Comparison of ENCODE assay signal across 24 cellular contexts in the genomic region with DNA sequence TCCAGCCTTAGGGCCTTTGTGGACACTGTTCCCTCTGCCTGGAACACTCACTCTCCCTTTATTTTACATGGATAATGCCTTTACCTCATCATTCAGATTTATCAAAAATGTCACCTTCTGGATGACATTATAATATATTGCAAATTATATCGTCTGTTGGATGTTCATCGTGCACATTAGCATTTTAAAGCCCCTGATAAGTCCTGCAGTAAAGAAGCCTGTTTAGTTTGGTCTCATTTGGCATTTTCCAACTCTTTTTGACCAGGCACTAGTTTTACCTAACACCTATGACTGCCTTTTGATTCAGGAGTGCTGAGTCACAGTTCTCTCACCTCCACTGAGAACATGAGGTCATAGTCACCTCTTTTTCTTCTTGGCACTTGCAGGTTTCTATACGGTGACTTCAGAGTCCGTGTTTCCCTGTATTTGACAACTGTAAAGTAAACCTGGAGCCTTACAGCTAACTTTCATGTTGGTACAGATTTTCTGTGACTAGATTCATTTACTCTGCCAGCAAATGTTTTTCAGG. TPM values are rescaled to one million over a fixed set of nuclear protein-coding genes. Genes with fewer than 3 reads are reported as not detected.
"Had no signal": no experiment of that assay in that cellular context is flagged by ENCODE, and none has a peak within 500 bp of the region (broad histone marks: within the 10 kb centered on the region; RNA-seq: fewer than 3 reads in every experiment).

No MANE protein-coding gene starts in this region.

- H3K9me3 Mint-ChIP-seq: natural killer cell; stimulated activated naive CD8-positive, alpha-beta T cell treated with anti-CD3 and anti-CD28 coated beads, Interleukin-15, amount 100 ng/mL, for 72 hours had no signal

- H3K27ac Mint-ChIP-seq: activated naive CD4-positive, alpha-beta T cell treated with anti-CD3 and anti-CD28 coated beads, Interleukin-2, amount 50 U/mL, for 24 hours; activated T-cell treated with anti-CD3 and anti-CD28 coated beads, Interleukin-2, amount 50 U/mL, for 72 hours; natural killer cell had no signal

- H3K4me3 ChIP-seq: ascending aorta, cardiac muscle cell, heart left ventricle, ovary, psoas muscle, right lobe of liver, suprapubic skin, transverse colon had no signal

- H3K36me3 Mint-ChIP-seq: activated naive CD4-positive, alpha-beta T cell treated with anti-CD3 and anti-CD28 coated beads, Interleukin-2, amount 50 U/mL, for 24 hours; natural killer cell had no signal

- H3K36me3 ChIP-seq: ascending aorta, cardiac muscle cell, heart left ventricle, ovary, right lobe of liver, suprapubic skin, transverse colon, WERI-Rb-1 had no signal

- DNase-seq: activated CD4-positive, alpha-beta T cell treated with anti-CD3 and anti-CD28 coated beads for 1 hour; activated CD8-positive, alpha-beta memory T cell treated with anti-CD3 and anti-CD28 coated beads for 24 hours; activated gamma-delta T cell; activated T-cell treated with anti-CD3 and anti-CD28 coated beads, Interleukin-2, amount 50 U/mL, for 72 hours; dermis blood vessel endothelial cell; heart left ventricle; kidney glomerular epithelial cell; left ventricle myocardium superior; mesenchymal stem cell; natural killer cell; ovary; psoas muscle; right lobe of liver; small intestine; stimulated activated CD4-positive, alpha-beta T cell treated with anti-CD3 and anti-CD28 coated beads, Interleukin-15, amount 100 ng/mL, for 24 hours; stimulated activated CD4-positive, alpha-beta T cell treated with anti-CD3 and anti-CD28 coated beads, Interleukin-2, amount 100 ng/mL, for 48 hours; stimulated activated naive CD8-positive, alpha-beta T cell treated with anti-CD3 and anti-CD28 coated beads, Interleukin-15, amount 100 ng/mL, for 72 hours; transverse colon; WERI-Rb-1 had no signal

- H3K27me3 ChIP-seq: ascending aorta, cardiac muscle cell, ovary, right lobe of liver, suprapubic skin, transverse colon had no signal

- H3K27ac ChIP-seq: ascending aorta, cardiac muscle cell, heart left ventricle, ovary, psoas muscle, right lobe of liver, suprapubic skin, transverse colon, WERI-Rb-1 had no signal

- ATAC-seq: activated T-cell treated with anti-CD3 and anti-CD28 coated beads, Interleukin-2, amount 50 U/mL, for 72 hours; heart left ventricle; left ventricle myocardium superior; natural killer cell; psoas muscle; stimulated activated naive CD8-positive, alpha-beta T cell treated with anti-CD3 and anti-CD28 coated beads, Interleukin-15, amount 100 ng/mL, for 72 hours had no signal

- H3K4me1 ChIP-seq: ascending aorta, heart left ventricle, psoas muscle, right lobe of liver, suprapubic skin, transverse colon had no signal

- FAIRE-seq: frontal cortex, small intestine had no signal

- H3K4me3 Mint-ChIP-seq: activated naive CD4-positive, alpha-beta T cell treated with anti-CD3 and anti-CD28 coated beads, Interleukin-2, amount 50 U/mL, for 24 hours; activated T-cell treated with anti-CD3 and anti-CD28 coated beads, Interleukin-2, amount 50 U/mL, for 72 hours; natural killer cell; stimulated activated naive CD8-positive, alpha-beta T cell treated with anti-CD3 and anti-CD28 coated beads, Interleukin-15, amount 100 ng/mL, for 72 hours had no signal

- H3K4me1 Mint-ChIP-seq: activated naive CD4-positive, alpha-beta T cell treated with anti-CD3 and anti-CD28 coated beads, Interleukin-2, amount 50 U/mL, for 24 hours; natural killer cell; stimulated activated naive CD8-positive, alpha-beta T cell treated with anti-CD3 and anti-CD28 coated beads, Interleukin-15, amount 100 ng/mL, for 72 hours had no signal

- H3K9me3 ChIP-seq: ascending aorta, ovary, psoas muscle, right lobe of liver, suprapubic skin, transverse colon had no signal

RNA-seq across cellular contexts. Expression of gene STC2, which starts 57.7 kb away (rescaled TPM):
- total RNA-seq: natural killer cell had no signal
